Comparison of ENCODE assay signal across 31 cellular contexts in the genomic region with DNA sequence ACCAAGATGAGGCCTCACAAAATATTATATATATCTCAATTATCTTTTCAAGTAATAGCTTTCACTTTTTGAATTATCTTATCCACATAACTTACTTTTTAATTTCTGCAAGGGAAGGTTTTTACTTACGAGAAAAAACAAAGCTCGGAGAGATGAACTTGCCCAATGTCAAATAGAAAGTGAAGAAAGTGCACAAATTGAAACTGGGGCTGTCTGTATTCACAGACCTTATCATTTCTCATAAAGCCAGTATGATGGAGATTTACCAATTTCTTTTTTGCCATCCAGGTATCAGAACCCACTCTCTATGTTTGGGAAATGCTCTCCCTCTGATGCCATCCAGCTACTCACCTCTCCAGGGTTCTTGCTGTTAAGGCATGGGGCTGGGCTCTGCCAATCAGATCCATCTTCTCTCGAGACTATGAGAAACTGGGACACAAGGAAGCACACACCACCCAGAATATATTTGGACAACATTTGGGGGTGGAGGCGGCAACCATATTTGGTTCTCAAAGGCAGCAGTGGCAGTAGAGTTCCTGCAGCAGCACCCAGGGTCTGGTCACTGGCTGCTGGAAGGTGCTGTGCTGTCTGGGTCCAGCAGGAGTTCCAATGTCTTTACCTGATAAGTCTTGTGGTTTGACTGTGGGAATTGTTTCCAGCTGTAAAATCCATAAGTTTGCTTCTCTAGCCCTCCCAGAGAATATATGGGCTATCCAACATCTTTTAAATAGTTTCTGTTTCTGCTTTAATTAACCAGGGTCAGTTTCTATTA. TPM values are rescaled to one million over a fixed set of nuclear protein-coding genes. Genes with fewer than 3 reads are reported as not detected.
DNase-seq lines count a peak whose midpoint lies in the region; ATAC-seq, FAIRE-seq and TF ChIP-seq lines count a peak whose summit lies in the region.
"Had no signal": no experiment of that assay in that cellular context is flagged by ENCODE, and none has a peak within 500 bp of the region (broad histone marks: within the 10 kb centered on the region; RNA-seq: fewer than 3 reads in every experiment).

No MANE protein-coding gene starts in this region.

- ATAC-seq in GM21717 (IDR thresholded peaks at IDR 0.05; ENCODE audit: unreplicated experiment) (peak; percentile 60), HG03175 (IDR thresholded peaks at IDR 0.05; ENCODE audit: unreplicated experiment) (peak; percentile 40), PC-3 (no peak), HG02938 (IDR thresholded peaks at IDR 0.05; ENCODE audit: unreplicated experiment) (no peak), GM18511 (IDR thresholded peaks at IDR 0.05; ENCODE audit: unreplicated experiment) (no peak)
- ATAC-seq: HepG2 had no signal

- peak; percentile 47 for FAIRE-seq in GM12891 (lab: Jason Lieb, UNC)
- FAIRE-seq: HepG2 had no signal

- H3K27ac ChIP-seq in PC-3 (ENCODE audit: low read length) (no peak overlapping the region), mammary epithelial cell (ENCODE audit: insufficient read depth, low read depth, low read length) (no peak overlapping the region)
- H3K27ac ChIP-seq: 22Rv1; BLaER1 treated with 17β-estradiol and CSF1 and Interleukin-3, amounts not matched to agents 10 nM and 100 nM; HL-60 had no signal

- no peaks in the 10 kb centered on the region for H3F3A ChIP-seq in PC-3 (ENCODE audit: low read length, unreplicated experiment)

- 93% methylated on average over 3 of the region's 4 CpGs for WGBS in mammary epithelial cell (ENCODE audit: low coverage, missing lambda C conversion rate)

- H3K4me3 ChIP-seq in PC-3 (ENCODE audit: low read length) (no peak overlapping the region), mammary epithelial cell (replicated peaks in 1 of 3; ENCODE audit: insufficient read depth in 1 of 3, low read depth in 2 of 3, low read length in 3 of 3) (no peak overlapping the region)
- H3K4me3 ChIP-seq: BLaER1 treated with 17β-estradiol and CSF1 and Interleukin-3, amounts not matched to agents 10 nM and 100 nM had no signal

- no peaks in the 10 kb centered on the region for H3K27me3 ChIP-seq in PC-3 (ENCODE audit: low read length)
- peaks cover 23% of the 10 kb centered on the region for H3K27me3 ChIP-seq in mammary epithelial cell (ENCODE audit: insufficient read depth, low read length)
- H3K27me3 ChIP-seq: BLaER1 treated with 17β-estradiol and CSF1 and Interleukin-3, amounts not matched to agents 10 nM and 100 nM had no signal

- no peak for TF ChIP-seq POLR2A in GM12891 (IDR thresholded peaks at IDR 0.05; ENCODE audit: low read depth, low read length)

- H3K9me3 ChIP-seq in PC-3 (ENCODE audit: low read length) (no peaks in the 10 kb centered on the region), mammary epithelial cell (replicated peaks; ENCODE audit: insufficient read depth, low read length) (no peaks in the 10 kb centered on the region)
- H3K9me3 ChIP-seq: Caco-2 had no signal

- POLR2A ChIA-PET in PC-3 (lab: Charles Lee; ENCODE audit: unreplicated experiment) = no interaction called here

- H3K9me2 ChIP-seq in PC-3 (replicated peaks; ENCODE audit: low read length) = no peaks in the 10 kb centered on the region

- H3K4me1 ChIP-seq in PC-3 (ENCODE audit: insufficient read depth, low read length) (no peaks in the 10 kb centered on the region; the same call in 1 of the 2 replicates), mammary epithelial cell (ENCODE audit: insufficient read depth, low read length) (no peaks in the 10 kb centered on the region)
- H3K4me1 ChIP-seq: Caco-2 had no signal

- in situ Hi-C loops in mammary epithelial cell (cut with MboI; ENCODE audit: low sequenced_read_pairs in 2 of 2) = loop anchor here (5.0 kb wide), 1 partner anchor 78 kb away; no protein-coding TSS in a partner anchor

- CTCF ChIA-PET in PC-3 (lab: Charles Lee) = no interaction called here
- CTCF ChIA-PET in mammary epithelial cell (lab: Charles Lee; ENCODE audit: low non-redundant PET) = no interaction called here

- H3K4me2 ChIP-seq in PC-3 (ENCODE audit: low read length) (no peak overlapping the region), mammary epithelial cell (ENCODE audit: insufficient read depth, low read depth, low read length) (no peak overlapping the region)
- H3K4me2 ChIP-seq: BLaER1 treated with 17β-estradiol and CSF1 and Interleukin-3, amounts not matched to agents 10 nM and 100 nM had no signal

- H3K9ac ChIP-seq in PC-3 (ENCODE audit: low read length) = no peak overlapping the region
- no peak overlapping the region for H3K9ac ChIP-seq in mammary epithelial cell (ENCODE audit: insufficient read depth, low read length)
- H3K9ac ChIP-seq: BLaER1 treated with 17β-estradiol and CSF1 and Interleukin-3, amounts not matched to agents 10 nM and 100 nM had no signal

- H4K20me1 ChIP-seq in PC-3 (ENCODE audit: low read length) = no peaks in the 10 kb centered on the region
- no peaks in the 10 kb centered on the region for H4K20me1 ChIP-seq in mammary epithelial cell (ENCODE audit: insufficient read depth, low read length)
- H4K20me1 ChIP-seq: BLaER1 treated with 17β-estradiol and CSF1 and Interleukin-3, amounts not matched to agents 10 nM and 100 nM had no signal

- H3K79me2 ChIP-seq in PC-3 (ENCODE audit: low read length) (no peaks in the 10 kb centered on the region), mammary epithelial cell (ENCODE audit: insufficient read depth, low read length) (no peaks in the 10 kb centered on the region)

- H3K36me3 ChIP-seq in PC-3 (ENCODE audit: low read depth, low read length) (no peaks in the 10 kb centered on the region), mammary epithelial cell (ENCODE audit: insufficient read depth, low read length) (no peaks in the 10 kb centered on the region)
- H3K36me3 ChIP-seq: BLaER1 treated with 17β-estradiol and CSF1 and Interleukin-3, amounts not matched to agents 10 nM and 100 nM had no signal

- dilution Hi-C loops in mammary epithelial cell (cut with HindIII; ENCODE audit: low sequenced_read_pairs) = no loop called here

- no TSS peak for BruUV-seq in PC-3 (replicated peaks; lab: Mats Ljungman, UMichigan)
- no TSS peak for BruUV-seq in mammary epithelial cell (replicated peaks; lab: Mats Ljungman, UMichigan)

- H2AFZ ChIP-seq in PC-3 (ENCODE audit: low read length) (no peak overlapping the region), mammary epithelial cell (ENCODE audit: low read depth, low read length) (no peak overlapping the region)

- intact Hi-C loops in PC-3 (cut with micrococcal nuclease) = no loop called here
- intact Hi-C loops in mammary epithelial cell (cut with micrococcal nuclease) = no loop called here

- no peak for DNase-seq in GM12891 (ENCODE audit: insufficient read length, low spot score)
- peak; percentile 0 for DNase-seq in PC-3
- no peak for DNase-seq in retina
- DNase-seq in mammary epithelial cell = no peak
- DNase-seq: ACHN; Caco-2; CD4-positive, alpha-beta memory T cell; DND-41; HFFc6; KBM-7; NCI-H1092 treated with DMSO at 0.1 percent for 48 hours; NCI-H1436 treated with DMSO at 0.1 percent for 48 hours; NCI-H2029; NCI-H2227 treated with DMSO at 0.1 percent for 48 hours; NCI-H510A; NCI-H774; OCI-M1; Right ventricle myocardium superior; T-helper 9 cell had no signal

- TF ChIP-seq CTCF in PC-3 (conservative IDR thresholded peaks at IDR 0.05; ENCODE audit: low read depth, low read length) (no peak), mammary epithelial cell (conservative IDR thresholded peaks at IDR 0.05 in 1 of 2, IDR thresholded peaks at IDR 0.05 in 1 of 2; ENCODE audit: extremely low read depth in 1 of 2, insufficient read depth in 1 of 2, low read depth in 1 of 2, low read length in 2 of 2) (no peak)

TF ChIP-seq in GM12891, 5 proteins besides CTCF, POLR2A, EP300 and RAD21:
- no peak for TF ChIP-seq POLR2AphosphoS5 (IDR thresholded peaks at IDR 0.05; ENCODE audit: low read depth, low read length)
- no peak for TF ChIP-seq SPI1 (IDR thresholded peaks at IDR 0.05; ENCODE audit: low read depth, low read length)
- TF ChIP-seq TAF1 (IDR thresholded peaks at IDR 0.05; ENCODE audit: low read depth, low read length) = no peak
- TF ChIP-seq PAX5 (IDR thresholded peaks at IDR 0.05; ENCODE audit: insufficient read depth, low read length, severe bottlenecking) = no peak
- no peak for TF ChIP-seq POU2F2 (IDR thresholded peaks at IDR 0.05; ENCODE audit: low read depth, low read length)
TF ChIP-seq in GM12891: peak in this region for 0.

RNA-seq across cellular contexts. Expression of a gene that starts 45.8 kb away (rescaled TPM):
- 0.04 TPM for polyA plus RNA-seq in GM12891 (2012; ENCODE audit: low read depth, missing spikeins)
- total RNA-seq in PC-3 (2014; rRNA removed) = 3.0 and 3.5 TPM in 2 replicates
- 1 to 10 TPM in 1 of 2 donors, under 1 TPM in 1; 0.17 to 1.7 TPM for total RNA-seq in mammary epithelial cell
- 1.3 TPM for polyA plus RNA-seq in mammary epithelial cell
- polyA minus RNA-seq in mammary epithelial cell = 0.88 TPM
- total RNA-seq: CD4-positive, alpha-beta memory T cell; H4; HepG2; HFFc6; Right ventricle myocardium superior; RPMI7951; SK-MEL-5; T-helper 1 cell treated with Interleukin-12 subunit alpha and Interleukin-12 subunit beta and Interleukin-4 antibody, amounts not matched to agents 30 ng/mL and 1 ng/mL, for 36 hours had no signal
- polyA plus RNA-seq: CD4-positive, alpha-beta memory T cell; HepG2 had no signal

Comparison
In these comparisons a context has a peak if more than half of its experiments do, and no peak if none do; other contexts are left out.
1. ATAC-seq: peak in GM21717 (single experiment) and HG03175 (single experiment); none in PC-3 (single experiment), HG02938 (single experiment) and GM18511 (single experiment).